ENCODE assay signal across 23 cellular contexts in genomic region chr13:39918837-39919236, GRCh38.
DNase-seq lines count a peak whose midpoint lies in the region; ATAC-seq, FAIRE-seq and TF ChIP-seq lines count a peak whose summit lies in the region.
"Had no signal": no experiment of that assay in that cellular context is flagged by ENCODE, and none has a peak within 500 bp of the region (broad histone marks: within the 10 kb centered on the region; RNA-seq: fewer than 3 reads in every experiment).

No MANE protein-coding gene starts in this region.

- H3K4me1 Mint-ChIP-seq in activated CD4-positive, alpha-beta T cell treated with anti-CD3 and anti-CD28 coated beads for 36 hours: peaks cover 7% of the 10 kb centered on the region
- H3K4me1 Mint-ChIP-seq: activated naive CD8-positive, alpha-beta T cell treated with anti-CD3 and anti-CD28 coated beads, Interleukin-2, amount 10 ng/mL, durations not matched to agents 7 days and 5 days; CD4-positive, CD25-positive, alpha-beta regulatory T cell; central memory CD8-positive, alpha-beta T cell; endodermal cell had no signal

- no peaks in the 10 kb centered on the region for H3K27me3 ChIP-seq in Karpas-422 (ENCODE audit: low read length)
- H3K27me3 ChIP-seq in bronchial epithelial cell (ENCODE audit: control insufficient read depth, insufficient read depth, low read length): no peaks in the 10 kb centered on the region

- H4K20me1 ChIP-seq in Karpas-422 (ENCODE audit: insufficient read depth, low read depth, low read length): no peaks in the 10 kb centered on the region

- no peak for FAIRE-seq in bronchial epithelial cell (lab: Jason Lieb, UNC)
- FAIRE-seq: A204.1 had no signal

- H3K4me1 ChIP-seq in Karpas-422 (ENCODE audit: low read length): no peaks in the 10 kb centered on the region

- no peaks in the 10 kb centered on the region for H3K36me3 ChIP-seq in Karpas-422 (ENCODE audit: insufficient read depth, low read length)
- H3K36me3 ChIP-seq in bronchial epithelial cell (ENCODE audit: control insufficient read depth, insufficient read depth, low read length): no peaks in the 10 kb centered on the region

- POLR2A ChIA-PET in activated CD4-positive, alpha-beta T cell treated with anti-CD3 and anti-CD28 coated beads for 36 hours (lab: Charles Lee): no interaction called here

- H3K4me3 ChIP-seq in Karpas-422 (ENCODE audit: low read length): no peak overlapping the region
- H3K4me3 ChIP-seq in bronchial epithelial cell (ENCODE audit: low read depth, low read length): no peak overlapping the region

- peaks cover 4% of the 10 kb centered on the region for H3K27me3 Mint-ChIP-seq in activated CD4-positive, alpha-beta T cell treated with anti-CD3 and anti-CD28 coated beads for 36 hours

- no peak overlapping the region for H2AFZ ChIP-seq in Karpas-422 (ENCODE audit: low read length)

- peaks cover 2% of the 10 kb centered on the region for H3K9me3 Mint-ChIP-seq in activated CD4-positive, alpha-beta T cell treated with anti-CD3 and anti-CD28 coated beads for 36 hours (ENCODE audit: low read depth)

- H3K27ac Mint-ChIP-seq in activated CD4-positive, alpha-beta T cell treated with anti-CD3 and anti-CD28 coated beads for 36 hours: no peak overlapping the region
- H3K27ac Mint-ChIP-seq: activated naive CD8-positive, alpha-beta T cell treated with anti-CD3 and anti-CD28 coated beads, Interleukin-2, amount 10 ng/mL, durations not matched to agents 7 days and 5 days; CD4-positive, CD25-positive, alpha-beta regulatory T cell; endodermal cell had no signal

- intact Hi-C loops in activated CD4-positive, alpha-beta T cell treated with anti-CD3 and anti-CD28 coated beads for 36 hours (cut with DNase I, micrococcal nuclease): loop anchor here in 1 of 2 experiments (5.0 kb wide), 1 partner anchor 137 kb away; no protein-coding TSS in a partner anchor

- no peak overlapping the region for H3K9ac ChIP-seq in Karpas-422 (ENCODE audit: low read length)
- H3K9ac ChIP-seq: KMS-11 had no signal

- no peaks in the 10 kb centered on the region for H3K9me2 ChIP-seq in Karpas-422 (replicated peaks; ENCODE audit: insufficient read depth, low read length)

- no peaks in the 10 kb centered on the region for H3K9me3 ChIP-seq in Karpas-422 (ENCODE audit: low read length)

- TF ChIP-seq CTCF in bronchial epithelial cell (IDR thresholded peaks at IDR 0.05; ENCODE audit: insufficient read depth, low read length, severe bottlenecking): no peak

- CTCF ChIA-PET in activated CD4-positive, alpha-beta T cell treated with anti-CD3 and anti-CD28 coated beads for 36 hours (lab: Charles Lee): interaction anchor here (0.7 to 1.4 kb wide), 4 partner anchors 24 to 151 kb away, joined by 3 to 5 read pairs (median 4); no protein-coding TSS in a partner anchor

- no peaks in the 10 kb centered on the region for H3K36me3 Mint-ChIP-seq in activated CD4-positive, alpha-beta T cell treated with anti-CD3 and anti-CD28 coated beads for 36 hours (ENCODE audit: low read depth)
- H3K36me3 Mint-ChIP-seq: CD4-positive, CD25-positive, alpha-beta regulatory T cell had no signal

- no peak overlapping the region for H3K4me2 ChIP-seq in Karpas-422 (ENCODE audit: low read depth, low read length, poor library complexity, severe bottlenecking)
- H3K4me2 ChIP-seq: KMS-11 had no signal

- H3K4me3 Mint-ChIP-seq in activated CD4-positive, alpha-beta T cell treated with anti-CD3 and anti-CD28 coated beads for 36 hours: no peak overlapping the region
- H3K4me3 Mint-ChIP-seq: activated naive CD8-positive, alpha-beta T cell treated with anti-CD3 and anti-CD28 coated beads, Interleukin-2, amount 10 ng/mL, durations not matched to agents 7 days and 5 days; CD4-positive, CD25-positive, alpha-beta regulatory T cell; central memory CD8-positive, alpha-beta T cell; endodermal cell had no signal

- no peak overlapping the region for H3K27ac ChIP-seq in Karpas-422 (ENCODE audit: low read length)
- H3K27ac ChIP-seq: KMS-11 had no signal

- ATAC-seq in activated CD4-positive, alpha-beta T cell treated with anti-CD3 and anti-CD28 coated beads for 36 hours: peak; percentile 61
- ATAC-seq: activated CD4-positive, CD25-positive, alpha-beta regulatory T cell treated with anti-CD3 and anti-CD28 coated beads, Interleukin-2, amount 50 U/mL, for 24 hours; left cardiac atrium had no signal

- H3K79me2 ChIP-seq in Karpas-422 (ENCODE audit: low read length): no peaks in the 10 kb centered on the region

- DNase-seq in activated CD4-positive, alpha-beta T cell treated with anti-CD3 and anti-CD28 coated beads for 36 hours: peak; percentile 10
- no peak for DNase-seq in activated CD4-positive, alpha-beta T cell treated with anti-CD3 and anti-CD28 coated beads, Interleukin-2, amount 50 U/mL, for 1 hour
- DNase-seq in Karpas-422 (peak; percentile 27), bronchial epithelial cell (ENCODE audit: low read depth) (peak; percentile 53), iris pigment epithelial cell (ENCODE audit: low read depth) (peak; percentile 80), NCI-H526 treated with DMSO at 0.1 percent for 48 hours (lab: John Stamatoyannopoulos, UW) (no peak), AML-193 (lab: John Stamatoyannopoulos, UW) (no peak), mucosa of gallbladder (ENCODE audit: low spot score) (no peak)
- DNase-seq: activated naive CD8-positive, alpha-beta T cell treated with anti-CD3 and anti-CD28 coated beads, Interleukin-2, amount 10 ng/mL, durations not matched to agents 7 days and 5 days; CD4-positive, CD25-positive, alpha-beta regulatory T cell; dermis blood vessel endothelial cell; DMS79 treated with DMSO at 0.1 percent for 48 hours; endodermal cell; GDM1; hypothalamus; left cardiac atrium; NCI-H146; stimulated activated naive CD4-positive, alpha-beta T cell; T-helper 1 cell had no signal

Comparison
In these comparisons a context has a peak if more than half of its experiments do, and no peak if none do; other contexts are left out.
1. DNase-seq: peak in activated CD4-positive, alpha-beta T cell treated with anti-CD3 and anti-CD28 coated beads for 36 hours (single experiment), Karpas-422 (single experiment), bronchial epithelial cell (single experiment) and iris pigment epithelial cell (single experiment); none in activated CD4-positive, alpha-beta T cell treated with anti-CD3 and anti-CD28 coated beads, Interleukin-2, amount 50 U/mL, for 1 hour (single experiment), NCI-H526 treated with DMSO at 0.1 percent for 48 hours (single experiment), AML-193 (0 of 2) and mucosa of gallbladder (single experiment).